In genomic region chr1:40668769-40669525, GRCh38 we compare ENCODE assay signal across 9 cellular contexts. TPM values are rescaled to one million over a fixed set of nuclear protein-coding genes. Genes with fewer than 3 reads are reported as not detected.
DNase-seq lines count a peak whose midpoint lies in the region; ATAC-seq and TF ChIP-seq lines count a peak whose summit lies in the region.
"Had no signal": no experiment of that assay in that cellular context is flagged by ENCODE, and none has a peak within 500 bp of the region (broad histone marks: within the 10 kb centered on the region; RNA-seq: fewer than 3 reads in every experiment).

No MANE protein-coding gene starts in this region.

- no peak overlapping the region for H3K27ac Mint-ChIP-seq in Caco-2 (ENCODE audit: unreplicated experiment)

- POLR2A ChIA-PET in Caco-2 (lab: Charles Lee) = no interaction called here

- peaks cover 4% of the 10 kb centered on the region for H3K27me3 Mint-ChIP-seq in Caco-2 (ENCODE audit: insufficient read depth, unreplicated experiment)

- H3K4me1 ChIP-seq in Caco-2 (no peaks in the 10 kb centered on the region), RWPE2 (ENCODE audit: insufficient read depth, poor library complexity, severe bottlenecking) (no peaks in the 10 kb centered on the region), neutrophil (ENCODE audit: control insufficient read depth in 1 of 2, insufficient read depth in 1 of 2, low read depth in 1 of 2, low read length in 1 of 2) (peaks cover 10 to 17% of the 10 kb centered on the region in 2 experiments)

- H3K4me3 ChIP-seq in Caco-2 (ENCODE audit: low read depth, low read length) = no peak overlapping the region
- 0 out of 2 replicates have a peak overlapping the region, but pooled peaks have one; percentile 13 for H3K4me3 ChIP-seq in LNCaP clone FGC (ENCODE audit: low read depth, low read length)
- no peak overlapping the region for H3K4me3 ChIP-seq in RWPE2 (ENCODE audit: severe bottlenecking)
- H3K4me3 ChIP-seq in neutrophil (ENCODE audit: low read depth in 1 of 2, low read length in 1 of 2) = peak overlapping the region in 1 of 2 experiments; percentile 23

- intact Hi-C loops in Caco-2 (cut with micrococcal nuclease; ENCODE audit: unreplicated experiment) = loop anchor here (5.0 kb wide), 3 partner anchors 37 to 137 kb away; partner anchors contain the start of gene ZNF684

- H3K27ac ChIP-seq in RWPE2 (ENCODE audit: poor library complexity, severe bottlenecking) (no peak overlapping the region), neutrophil (no peak overlapping the region)
- H3K27ac ChIP-seq: epithelial cell of prostate had no signal

- CTCF ChIA-PET in Caco-2 (lab: Charles Lee) = no interaction called here

- H3K4me3 Mint-ChIP-seq in Caco-2 (ENCODE audit: unreplicated experiment) = no peak overlapping the region

- H3K9me3 ChIP-seq in Caco-2 (no peaks in the 10 kb centered on the region), RWPE2 (ENCODE audit: severe bottlenecking) (no peaks in the 10 kb centered on the region), neutrophil (no peaks in the 10 kb centered on the region)

- H3K4me1 Mint-ChIP-seq in Caco-2 (ENCODE audit: low read depth, unreplicated experiment) = no peaks in the 10 kb centered on the region

- ATAC-seq in GM21576 (IDR thresholded peaks at IDR 0.05; ENCODE audit: unreplicated experiment) (peak; percentile 61), RWPE2 (ENCODE audit: low read depth) (peak; percentile 58; the same call in 2 of the 3 replicates)

- no peaks in the 10 kb centered on the region for H3K36me3 Mint-ChIP-seq in Caco-2 (ENCODE audit: insufficient read depth, unreplicated experiment)

- H3K27me3 ChIP-seq in Caco-2 (replicated peaks; ENCODE audit: control insufficient read depth, insufficient read depth, low read length) = no peaks in the 10 kb centered on the region
- no peaks in the 10 kb centered on the region for H3K27me3 ChIP-seq in RWPE2 (ENCODE audit: insufficient read depth, poor library complexity, severe bottlenecking)
- peaks cover 41% of the 10 kb centered on the region for H3K27me3 ChIP-seq in neutrophil

- TF ChIP-seq CTCF in Caco-2 (IDR thresholded peaks at IDR 0.05; ENCODE audit: insufficient read depth in 1 of 2, low read depth in 1 of 2, low read length in 1 of 2, severe bottlenecking in 1 of 2, unreplicated experiment in 1 of 2) (peak; percentile 65 to 77), LNCaP clone FGC (IDR thresholded peaks at IDR 0.05; ENCODE audit: control insufficient read depth, extremely low read depth, insufficient read depth) (peak; percentile 85), RWPE2 (IDR thresholded peaks at IDR 0.05; ENCODE audit: poor library complexity, severe bottlenecking) (peak; percentile 94), neutrophil (IDR thresholded peaks at IDR 0.05) (peak; percentile 96)

- DNase-seq in Caco-2 (peak; percentile 55 to 70), LNCaP clone FGC (ENCODE audit: low read depth) (no peak), RWPE2 (ENCODE audit: low spot score) (no peak), fibroblast of the conjunctiva (ENCODE audit: low read depth) (peak; percentile 58), superior temporal gyrus (ENCODE audit: extremely low spot score) (peak; percentile 90)
- peak; percentile 72 for DNase-seq in activated T-helper 9 cell treated with anti-CD3 and anti-CD28 coated beads, Interleukin-2, amount 50 U/mL, for 16 hours (ENCODE audit: low read depth)

- H3K36me3 ChIP-seq in Caco-2 (ENCODE audit: control insufficient read depth, insufficient read depth, low read length) (no peaks in the 10 kb centered on the region), RWPE2 (ENCODE audit: low read depth) (no peaks in the 10 kb centered on the region), neutrophil (no peaks in the 10 kb centered on the region)

- BruUV-seq in Caco-2 (replicated peaks; lab: Mats Ljungman, UMichigan) = no TSS peak

- no peaks in the 10 kb centered on the region for H3K9me3 Mint-ChIP-seq in Caco-2 (ENCODE audit: unreplicated experiment)

RNA-seq across cellular contexts. Expression of gene RIMS3, which starts 3.5 kb away (rescaled TPM):
- 2.8 and 3.1 TPM in 2 replicates for total RNA-seq in Caco-2 (2022)

RNA-seq across cellular contexts. Expression of gene NFYC, which starts 22.6 kb away (rescaled TPM):
- total RNA-seq in Caco-2 (2022) = 45.5 and 61.6 TPM in 2 replicates

Comparison
In these comparisons a context has a peak if more than half of its experiments do, and no peak if none do; other contexts are left out.
1. DNase-seq: peak in Caco-2 (2 of 2), activated T-helper 9 cell treated with anti-CD3 and anti-CD28 coated beads, Interleukin-2, amount 50 U/mL, for 16 hours (single experiment), fibroblast of the conjunctiva (single experiment) and superior temporal gyrus (single experiment); none in LNCaP clone FGC (single experiment) and RWPE2 (single experiment).
2. Peak in every context shown above with its lines, with median percentiles within 50 percentile points of each other: CTCF ChIP-seq.